In the genomic region with DNA sequence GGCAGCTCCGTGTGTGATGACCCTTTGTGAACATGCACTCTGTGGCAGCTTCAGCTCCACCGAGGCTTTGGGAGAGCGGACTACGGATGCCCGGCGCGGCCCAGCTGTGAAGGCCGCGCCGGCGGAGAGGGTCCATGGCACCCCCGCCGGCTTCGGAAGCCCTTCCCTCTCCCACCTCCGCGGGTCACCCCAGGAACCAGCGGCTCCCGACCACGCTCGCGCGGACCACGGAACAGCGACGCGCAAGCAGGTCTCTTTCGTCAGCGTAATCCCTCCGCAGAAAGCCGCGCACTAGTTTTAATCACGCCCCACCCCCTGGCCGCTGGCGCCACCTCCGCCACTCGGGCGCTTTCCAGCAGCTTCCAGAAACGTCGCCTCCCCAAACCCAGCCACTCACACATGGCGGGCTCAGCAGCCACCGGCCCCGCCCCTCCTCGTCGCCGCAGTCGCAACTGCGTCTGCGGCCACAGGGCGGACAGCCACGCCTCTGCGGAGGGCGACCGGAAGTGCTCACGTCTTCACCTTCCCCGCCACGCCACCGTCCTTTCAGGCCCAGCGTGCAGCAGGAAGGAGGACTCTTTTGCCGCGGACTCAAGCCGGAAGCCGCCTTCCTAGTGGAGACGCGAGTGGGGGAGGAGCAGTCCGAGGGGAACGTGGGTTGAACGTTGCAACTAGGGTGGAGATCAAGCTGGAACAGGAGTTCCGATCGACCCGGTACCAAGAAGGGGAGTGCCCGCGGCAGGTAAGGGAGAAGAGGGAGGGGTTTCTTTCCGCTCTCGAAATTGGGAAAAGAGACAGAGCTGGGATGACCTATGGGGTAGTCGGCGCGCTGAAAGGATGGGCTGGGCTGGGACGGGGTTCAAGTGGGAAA, we compare ENCODE assay signal across 8 cellular contexts. TPM values are rescaled to one million over a fixed set of nuclear protein-coding genes. Genes with fewer than 3 reads are reported as not detected.
DNase-seq lines count a peak whose midpoint lies in the region; ATAC-seq lines count a peak whose summit lies in the region.

TSS of gene USPL1 (plus strand) at position 606 of the 871 bp plus-strand sequence. CDS start 3,221 bp downstream, outside the sequence.

- intact Hi-C loops in activated CD4-positive, alpha-beta T cell treated with anti-CD3 and anti-CD28 coated beads, Interleukin-2, amount 10 ng/mL, durations not matched to agents 24 days and 14 days (cut with micrococcal nuclease): loop anchor here (1.0 to 10.0 kb wide), 17 partner anchors 10 to 1023 kb away; partner anchors contain the start of genes HMGB1, KATNAL1 and SLC7A1

- H3K4me1 Mint-ChIP-seq in activated CD4-positive, alpha-beta T cell treated with anti-CD3 and anti-CD28 coated beads, Interleukin-2, amount 10 ng/mL, durations not matched to agents 24 days and 14 days: peaks cover 30% of the 10 kb centered on the region

- H3K9me3 Mint-ChIP-seq in activated CD4-positive, alpha-beta T cell treated with anti-CD3 and anti-CD28 coated beads, Interleukin-2, amount 10 ng/mL, durations not matched to agents 24 days and 14 days: no peaks in the 10 kb centered on the region

- H3K4me3 ChIP-seq in BLaER1: peak within 1 kb of the TSS; percentile 81

- H3K27ac ChIP-seq in BLaER1: peak within 1 kb of the TSS; percentile 97

- H3K4me1 ChIP-seq in BLaER1: peaks cover 37% of the 10 kb centered on the region

- peak; percentile 69 for DNase-seq in GM19240 (ENCODE audit: insufficient read length, low spot score)
- peak; percentile 98 to 100 for DNase-seq in NCI-H526 (lab: John Stamatoyannopoulos, UW)
- peak; percentile 100 for DNase-seq in activated CD4-positive, alpha-beta T cell treated with anti-CD3 and anti-CD28 coated beads, Interleukin-2, amount 10 ng/mL, durations not matched to agents 24 days and 14 days
- peak; percentile 96 for DNase-seq in dedifferentiated amniotic fluid mesenchymal stem cell (ENCODE audit: extremely low spot score)
- peak; percentile 99 for DNase-seq in left lobe of liver (ENCODE audit: low spot score)
- peak; percentile 96 for DNase-seq in stimulated activated CD4-positive, alpha-beta T cell treated with anti-CD3 and anti-CD28 coated beads, Interleukin-2, amount 100 ng/mL, for 4 hours (ENCODE audit: low read depth)

- no peaks in the 10 kb centered on the region for H3K27me3 Mint-ChIP-seq in activated CD4-positive, alpha-beta T cell treated with anti-CD3 and anti-CD28 coated beads, Interleukin-2, amount 10 ng/mL, durations not matched to agents 24 days and 14 days

- H3K9ac ChIP-seq in BLaER1: peak within 1 kb of the TSS; percentile 94

- ATAC-seq in HG03460 (IDR thresholded peaks at IDR 0.05; ENCODE audit: unreplicated experiment) (peak; percentile 77), left lobe of liver (peak; percentile 85)

- peaks cover 12% of the 10 kb centered on the region for H3K36me3 Mint-ChIP-seq in activated CD4-positive, alpha-beta T cell treated with anti-CD3 and anti-CD28 coated beads, Interleukin-2, amount 10 ng/mL, durations not matched to agents 24 days and 14 days (ENCODE audit: low read depth)

- no peak within 1 kb of the TSS for H3K4me3 Mint-ChIP-seq in activated CD4-positive, alpha-beta T cell treated with anti-CD3 and anti-CD28 coated beads, Interleukin-2, amount 10 ng/mL, durations not matched to agents 24 days and 14 days

- H3K36me3 ChIP-seq in BLaER1: peaks cover 7% of the 10 kb centered on the region; the same call in 1 of the 2 replicates

- H3K9me3 ChIP-seq in BLaER1: no peaks in the 10 kb centered on the region

- H4K20me1 ChIP-seq in BLaER1: peaks cover 31% of the 10 kb centered on the region

- peak within 1 kb of the TSS; percentile 94 for H3K4me2 ChIP-seq in BLaER1

- no peaks in the 10 kb centered on the region for H3K27me3 ChIP-seq in BLaER1

- H3K27ac Mint-ChIP-seq in activated CD4-positive, alpha-beta T cell treated with anti-CD3 and anti-CD28 coated beads, Interleukin-2, amount 10 ng/mL, durations not matched to agents 24 days and 14 days: no peak within 1 kb of the TSS

RNA-seq across cellular contexts. Expression of gene USPL1, which starts in this region (rescaled TPM):
- 16.2 and 18.7 TPM in 2 replicates for total RNA-seq in activated CD4-positive, alpha-beta T cell treated with anti-CD3 and anti-CD28 coated beads, Interleukin-2, amount 10 ng/mL, durations not matched to agents 24 days and 14 days
- 7.4 TPM for total RNA-seq in left lobe of liver

Comparison
In these comparisons a context has a peak if more than half of its experiments do, and no peak if none do; other contexts are left out.
1. Peak in every context shown above with its lines: DNase-seq, ATAC-seq, H3K4me3 ChIP-seq and H3K27ac ChIP-seq.